In the genomic region with DNA sequence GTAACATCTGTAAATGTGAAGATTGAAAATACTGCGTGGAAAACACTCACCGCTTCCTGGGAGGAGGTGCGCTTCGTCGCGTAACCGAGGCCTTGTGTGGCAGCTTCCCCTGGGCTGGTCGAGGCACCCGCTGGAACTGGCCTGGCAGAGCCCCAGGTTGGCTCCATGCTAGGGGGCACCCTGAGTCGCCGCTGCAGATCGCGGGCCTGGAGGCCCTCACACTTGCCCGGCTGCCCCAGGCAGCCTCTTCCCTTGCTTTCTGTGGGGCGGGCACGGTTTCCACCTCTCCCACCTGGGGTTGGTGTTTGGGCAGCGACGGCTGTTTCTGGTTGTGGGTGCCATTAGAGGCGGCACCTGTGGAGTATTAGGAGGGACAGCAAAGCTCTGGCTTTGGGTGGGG, we compare ENCODE assay signal across 9 cellular contexts. TPM values are rescaled to one million over a fixed set of nuclear protein-coding genes. Genes with fewer than 3 reads are reported as not detected.
DNase-seq lines count a peak whose midpoint lies in the region; ATAC-seq and TF ChIP-seq lines count a peak whose summit lies in the region.
"Had no signal": no experiment of that assay in that cellular context is flagged by ENCODE, and none has a peak within 500 bp of the region (broad histone marks: within the 10 kb centered on the region; RNA-seq: fewer than 3 reads in every experiment).

No MANE protein-coding gene starts in this region.

- H3K9me3 Mint-ChIP-seq in activated CD4-positive, alpha-beta T cell treated with anti-CD3 and anti-CD28 coated beads for 36 hours (ENCODE audit: low read depth) = peaks cover 30% of the 10 kb centered on the region
- peaks cover 13% of the 10 kb centered on the region for H3K9me3 Mint-ChIP-seq in memory B cell

- TF ChIP-seq CTCF in mammary epithelial cell (conservative IDR thresholded peaks at IDR 0.05 in 1 of 2, IDR thresholded peaks at IDR 0.05 in 1 of 2; ENCODE audit: extremely low read depth in 1 of 2, insufficient read depth in 1 of 2, low read depth in 1 of 2, low read length in 2 of 2) (no peak), suprapubic skin (IDR thresholded peaks at IDR 0.05) (no peak)

- H3K4me1 ChIP-seq in mammary epithelial cell (ENCODE audit: insufficient read depth, low read length) (peaks cover 6% of the 10 kb centered on the region), suprapubic skin (peaks cover 8% of the 10 kb centered on the region)

- peak overlapping the region; percentile 61 to 77 (median 75) for H3K4me3 ChIP-seq in mammary epithelial cell (replicated peaks in 1 of 3; ENCODE audit: insufficient read depth in 1 of 3, low read depth in 2 of 3, low read length in 3 of 3)
- peak overlapping the region; percentile 72 for H3K4me3 ChIP-seq in suprapubic skin

- in situ Hi-C loops in mammary epithelial cell (cut with MboI; ENCODE audit: low sequenced_read_pairs in 2 of 2) = no loop called here

- TF ChIP-seq POLR2A in suprapubic skin (IDR thresholded peaks at IDR 0.05) = no peak

- H3K4me2 ChIP-seq in mammary epithelial cell (ENCODE audit: insufficient read depth, low read depth, low read length) = peak overlapping the region; percentile 98

- peak overlapping the region; percentile 81 for H3K4me3 Mint-ChIP-seq in activated CD4-positive, alpha-beta T cell treated with anti-CD3 and anti-CD28 coated beads for 36 hours
- peak overlapping the region; percentile 91 for H3K4me3 Mint-ChIP-seq in memory B cell

- POLR2A ChIA-PET in activated CD4-positive, alpha-beta T cell treated with anti-CD3 and anti-CD28 coated beads for 36 hours (lab: Charles Lee) = interaction anchor here (0.5 to 1.4 kb wide), 3 partner anchors 82 to 330 kb away, joined by 4 to 10 read pairs (median 7); partner anchors contain the start of genes ZNF354A and ZNF354B

- H3K27ac Mint-ChIP-seq in activated CD4-positive, alpha-beta T cell treated with anti-CD3 and anti-CD28 coated beads for 36 hours = peak overlapping the region; percentile 79
- no peak overlapping the region for H3K27ac Mint-ChIP-seq in memory B cell

- no peaks in the 10 kb centered on the region for H3K27me3 Mint-ChIP-seq in activated CD4-positive, alpha-beta T cell treated with anti-CD3 and anti-CD28 coated beads for 36 hours
- H3K27me3 Mint-ChIP-seq in memory B cell = peaks cover 1% of the 10 kb centered on the region

- intact Hi-C loops in activated CD4-positive, alpha-beta T cell treated with anti-CD3 and anti-CD28 coated beads for 36 hours (cut with DNase I, micrococcal nuclease) = loop anchor here in 1 of 2 experiments (2.0 kb wide), 1 partner anchor 434 kb away; the partner anchor contains the start of gene CLK4
- intact Hi-C loops in mammary epithelial cell (cut with micrococcal nuclease) = loop anchor here (5.0 to 10.0 kb wide), 2 partner anchors 436 to 494 kb away; partner anchors contain the start of gene RUFY1

- CTCF ChIA-PET in activated CD4-positive, alpha-beta T cell treated with anti-CD3 and anti-CD28 coated beads for 36 hours (lab: Charles Lee) = interaction anchor here (0.7 to 2.0 kb wide), 3 partner anchors 105 to 369 kb away, joined by 3 to 10 read pairs (median 4); partner anchors contain the start of gene ZNF354A
- CTCF ChIA-PET in mammary epithelial cell (lab: Charles Lee; ENCODE audit: low non-redundant PET) = no interaction called here

- ATAC-seq in activated CD4-positive, alpha-beta T cell treated with anti-CD3 and anti-CD28 coated beads for 36 hours = no peak
- ATAC-seq in memory B cell (ENCODE audit: low read depth) (no peak), esophagus mucosa (no peak), HG03175 (IDR thresholded peaks at IDR 0.05; ENCODE audit: unreplicated experiment) (no peak)

- TF ChIP-seq EP300 in suprapubic skin (IDR thresholded peaks at IDR 0.05) = no peak

- no peak overlapping the region for H3K27ac ChIP-seq in mammary epithelial cell (ENCODE audit: insufficient read depth, low read depth, low read length)
- no peak overlapping the region for H3K27ac ChIP-seq in suprapubic skin

- H3K36me3 ChIP-seq in mammary epithelial cell (ENCODE audit: insufficient read depth, low read length) = no peaks in the 10 kb centered on the region
- peaks cover 17% of the 10 kb centered on the region for H3K36me3 ChIP-seq in suprapubic skin

- WGBS in mammary epithelial cell (ENCODE audit: low coverage, missing lambda C conversion rate) = 55% methylated on average over 10 of the region's 19 CpGs
- WGBS in suprapubic skin = 72% methylated on average over 18 of the region's 19 CpGs

- DNase-seq in activated CD4-positive, alpha-beta T cell treated with anti-CD3 and anti-CD28 coated beads for 36 hours = no peak
- DNase-seq in activated CD4-positive, alpha-beta T cell treated with anti-CD3 and anti-CD28 coated beads, Interleukin-2, amount 50 U/mL, for 1 hour = no peak
- no peak for DNase-seq in mammary epithelial cell
- DNase-seq in memory B cell (ENCODE audit: low spot score in 2 of 2) = no peak
- DNase-seq in suprapubic skin (ENCODE audit: low spot score in 2 of 2) = no peak
- no peak for DNase-seq in GF-D8 (lab: John Stamatoyannopoulos, UW)
- DNase-seq: midbrain had no signal

- peaks cover 11% of the 10 kb centered on the region for H3K79me2 ChIP-seq in mammary epithelial cell (ENCODE audit: insufficient read depth, low read length)

- H3K27me3 ChIP-seq in mammary epithelial cell (ENCODE audit: insufficient read depth, low read length) (no peaks in the 10 kb centered on the region), suprapubic skin (no peaks in the 10 kb centered on the region)

- H2AFZ ChIP-seq in mammary epithelial cell (ENCODE audit: low read depth, low read length) = peak overlapping the region; percentile 95

- H3K9me3 ChIP-seq in mammary epithelial cell (replicated peaks; ENCODE audit: insufficient read depth, low read length) (peaks cover 9% of the 10 kb centered on the region), suprapubic skin (no peaks in the 10 kb centered on the region)

- peaks cover 16% of the 10 kb centered on the region for H3K4me1 Mint-ChIP-seq in activated CD4-positive, alpha-beta T cell treated with anti-CD3 and anti-CD28 coated beads for 36 hours
- H3K4me1 Mint-ChIP-seq in memory B cell = peaks cover 12% of the 10 kb centered on the region

- dilution Hi-C loops in mammary epithelial cell (cut with HindIII; ENCODE audit: low sequenced_read_pairs) = no loop called here

- H3K9ac ChIP-seq in mammary epithelial cell (ENCODE audit: insufficient read depth, low read length) = no peak overlapping the region

- peaks cover 60% of the 10 kb centered on the region for H3K36me3 Mint-ChIP-seq in activated CD4-positive, alpha-beta T cell treated with anti-CD3 and anti-CD28 coated beads for 36 hours (ENCODE audit: low read depth)
- H3K36me3 Mint-ChIP-seq in memory B cell = peaks cover 33% of the 10 kb centered on the region

- BruUV-seq in mammary epithelial cell (replicated peaks; lab: Mats Ljungman, UMichigan) = no TSS peak

- H4K20me1 ChIP-seq in mammary epithelial cell (ENCODE audit: insufficient read depth, low read length) = no peaks in the 10 kb centered on the region

RNA-seq across cellular contexts. Expression of gene ZNF354C, which starts 0.9 kb away (rescaled TPM):
- total RNA-seq in activated CD4-positive, alpha-beta T cell treated with anti-CD3 and anti-CD28 coated beads for 36 hours = 1 to 10 TPM; 7.1 to 7.2 TPM
- total RNA-seq in mammary epithelial cell (1 to 10 TPM; 5.3 to 6.8 TPM), suprapubic skin (1 to 10 TPM; 1.9 to 3.5 (median 2.8) TPM), esophagus mucosa (1.2 TPM)
- polyA plus RNA-seq in mammary epithelial cell = 1.5 TPM
- 1.1 TPM for polyA minus RNA-seq in mammary epithelial cell

RNA-seq across cellular contexts. Expression of gene ZNF879, which starts 37.4 kb away (rescaled TPM):
- total RNA-seq in activated CD4-positive, alpha-beta T cell treated with anti-CD3 and anti-CD28 coated beads for 36 hours = 1 to 10 TPM; 2.1 to 3.2 TPM
- total RNA-seq in mammary epithelial cell (1 to 10 TPM; 2.6 to 3.8 TPM), suprapubic skin (1 to 10 TPM; 1.6 to 6.7 (median 2.6) TPM), esophagus mucosa (1.2 TPM)
- 1.2 TPM for polyA plus RNA-seq in mammary epithelial cell
- 2.1 TPM for polyA minus RNA-seq in mammary epithelial cell
